34 cellular contexts compared by ENCODE assay signal in genomic region chr3:37204314-37204713, GRCh38.
"Had no signal": no experiment of that assay in that cellular context is flagged by ENCODE, and none has a peak within 500 bp of the region (broad histone marks: within the 10 kb centered on the region; RNA-seq: fewer than 3 reads in every experiment).

No MANE protein-coding gene starts in this region.

- FAIRE-seq: astrocyte, bronchial epithelial cell, colon had no signal

- H3K4me3 ChIP-seq: esophagus muscularis mucosa, gastrocnemius medialis had no signal

- H3K9me3 Mint-ChIP-seq: activated B cell treated with CpG ODN at 0.5 μM for 24 hours; activated CD8-positive, alpha-beta T cell treated with anti-CD3 and anti-CD28 coated beads for 36 hours; activated T-cell treated with anti-CD3 and anti-CD28 coated beads, Interleukin-2, amount 50 U/mL, for 4 hours; activated T-helper 17 cell treated with anti-CD3 and anti-CD28 coated beads, Interleukin-2, amount 50 U/mL, for 72 hours; effector memory CD8-positive, alpha-beta T cell; T-helper 2 cell treated with Interferon-gamma antibody and Interleukin-4, amounts not matched to agents 5 μg/mL and 100 μg/mL, for 36 hours had no signal

- H3K36me3 Mint-ChIP-seq: activated naive CD8-positive, alpha-beta T cell had no signal

- DNase-seq: activated B cell treated with CpG ODN at 0.5 μM for 24 hours; activated CD4-positive, alpha-beta T cell treated with anti-CD3 and anti-CD28 coated beads for 48 hours; activated CD4-positive, alpha-beta T cell treated with anti-CD3 and anti-CD28 coated beads, Interleukin-2, amount 50 U/mL, for 1 hour; activated CD4-positive, alpha-beta T cell treated with anti-CD3 and anti-CD28 coated beads, Interleukin-2, amount 50 U/mL, for 48 hours; activated CD8-positive, alpha-beta memory T cell treated with anti-CD3 and anti-CD28 coated beads for 24 hours; activated CD8-positive, alpha-beta T cell treated with anti-CD3 and anti-CD28 coated beads for 36 hours; activated effector memory CD4-positive, alpha-beta T cell treated with Interleukin-2 at 50 U/mL for 16 hours; activated gamma-delta T cell treated with Interleukin-2 at 50 U/mL for 16 hours; activated naive CD4-positive, alpha-beta T cell treated with anti-CD3 and anti-CD28 coated beads, Interleukin-2, amount 50 U/mL, for 16 hours; activated naive CD4-positive, alpha-beta T cell treated with Interleukin-2 at 50 U/mL for 16 hours; activated T-cell treated with anti-CD3 and anti-CD28 coated beads, Interleukin-2, amount 50 U/mL, for 4 hours; amniotic stem cell; anterior cingulate cortex; brain microvascular endothelial cell; cortex of kidney; dermis blood vessel endothelial cell; effector CD4-positive, alpha-beta T cell; effector memory CD8-positive, alpha-beta T cell; erythroblast; foreskin keratinocyte; gastrocnemius medialis; glutamatergic neuron; T-helper 1 cell; T-helper 17 cell; T1000; WERI-Rb-1 had no signal

- H3K9me3 ChIP-seq: esophagus muscularis mucosa, gastrocnemius medialis had no signal

- H3K27me3 Mint-ChIP-seq: activated B cell treated with CpG ODN at 0.5 μM for 24 hours; activated CD8-positive, alpha-beta T cell treated with anti-CD3 and anti-CD28 coated beads for 36 hours; activated naive CD8-positive, alpha-beta T cell; activated T-helper 17 cell treated with anti-CD3 and anti-CD28 coated beads, Interleukin-2, amount 50 U/mL, for 72 hours; effector memory CD8-positive, alpha-beta T cell; T-helper 17 cell had no signal

- H3K4me3 Mint-ChIP-seq: activated B cell treated with CpG ODN at 0.5 μM for 24 hours; activated CD8-positive, alpha-beta T cell treated with anti-CD3 and anti-CD28 coated beads for 36 hours; activated naive CD8-positive, alpha-beta T cell; activated T-cell treated with anti-CD3 and anti-CD28 coated beads, Interleukin-2, amount 50 U/mL, for 4 hours; activated T-helper 17 cell treated with anti-CD3 and anti-CD28 coated beads, Interleukin-2, amount 50 U/mL, for 72 hours; effector memory CD8-positive, alpha-beta T cell; T-helper 17 cell; T-helper 2 cell treated with Interferon-gamma antibody and Interleukin-4, amounts not matched to agents 5 μg/mL and 100 μg/mL, for 36 hours had no signal

- H3K4me1 Mint-ChIP-seq: activated B cell treated with CpG ODN at 0.5 μM for 24 hours; activated T-helper 17 cell treated with anti-CD3 and anti-CD28 coated beads, Interleukin-2, amount 50 U/mL, for 72 hours; T-helper 17 cell had no signal

- H3K27ac ChIP-seq: brain microvascular endothelial cell, esophagus muscularis mucosa, foreskin keratinocyte, gastrocnemius medialis, WERI-Rb-1 had no signal

- ATAC-seq: activated CD4-positive, CD25-positive, alpha-beta regulatory T cell treated with anti-CD3 and anti-CD28 coated beads, Interleukin-2, amount 50 U/mL, for 24 hours; activated CD8-positive, alpha-beta T cell treated with anti-CD3 and anti-CD28 coated beads for 36 hours; activated T-cell treated with anti-CD3 and anti-CD28 coated beads, Interleukin-2, amount 50 U/mL, for 4 hours; activated T-helper 17 cell treated with anti-CD3 and anti-CD28 coated beads, Interleukin-2, amount 50 U/mL, for 72 hours; effector memory CD8-positive, alpha-beta T cell; foreskin keratinocyte; gastrocnemius medialis; T-helper 17 cell had no signal

- H3K27ac Mint-ChIP-seq: activated B cell treated with CpG ODN at 0.5 μM for 24 hours; activated CD8-positive, alpha-beta T cell treated with anti-CD3 and anti-CD28 coated beads for 36 hours; activated naive CD8-positive, alpha-beta T cell; activated T-helper 17 cell treated with anti-CD3 and anti-CD28 coated beads, Interleukin-2, amount 50 U/mL, for 72 hours; effector memory CD8-positive, alpha-beta T cell; T-helper 17 cell; T-helper 2 cell treated with Interferon-gamma antibody and Interleukin-4, amounts not matched to agents 5 μg/mL and 100 μg/mL, for 36 hours had no signal
